Comparison of ENCODE assay signal across 3 cellular contexts in the genomic region with DNA sequence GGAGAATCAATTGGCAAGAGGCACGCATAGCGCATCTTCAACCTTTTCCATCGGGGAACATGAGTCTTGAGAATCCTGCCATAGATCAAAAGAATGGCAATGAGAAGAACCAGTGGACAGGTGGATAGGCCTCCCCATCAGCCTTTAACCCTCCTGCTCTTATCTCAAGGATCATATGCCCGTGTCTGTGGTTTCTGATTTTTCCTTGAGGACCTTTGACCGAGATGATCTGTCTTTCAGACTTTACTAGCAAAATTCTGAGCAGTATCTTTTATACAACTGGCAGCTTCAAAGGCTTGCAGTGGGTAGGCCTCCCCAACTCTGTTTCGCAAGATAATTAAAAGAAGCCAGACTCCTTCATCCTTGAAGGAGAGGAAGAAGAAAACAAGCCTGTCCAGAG.
"Had no signal": no experiment of that assay in that cellular context is flagged by ENCODE, and none has a peak within 500 bp of the region (broad histone marks: within the 10 kb centered on the region; RNA-seq: fewer than 3 reads in every experiment).

No MANE protein-coding gene starts in this region.

- DNase-seq: GDM1, GF-D8 had no signal

- H3K4me3 ChIP-seq: GM12878 had no signal
